ENCODE assay signal across 10 cellular contexts in genomic region chr7:120996333-120996982, GRCh38. TPM values are rescaled to one million over a fixed set of nuclear protein-coding genes. Genes with fewer than 3 reads are reported as not detected.
DNase-seq lines count a peak whose midpoint lies in the region; ATAC-seq and TF ChIP-seq lines count a peak whose summit lies in the region.
"Had no signal": no experiment of that assay in that cellular context is flagged by ENCODE, and none has a peak within 500 bp of the region (broad histone marks: within the 10 kb centered on the region; RNA-seq: fewer than 3 reads in every experiment).

No MANE protein-coding gene starts in this region.

- H3K4me3 ChIP-seq in AG04450 (ENCODE audit: low read depth, low read length) = no peak overlapping the region
- no peak overlapping the region for H3K4me3 ChIP-seq in MG63
- H3K4me3 ChIP-seq in vagina = no peak overlapping the region
- H3K4me3 ChIP-seq: suprapubic skin had no signal

- ATAC-seq in HG03045 (IDR thresholded peaks at IDR 0.05; ENCODE audit: unreplicated experiment) (no peak), GM19455 (IDR thresholded peaks at IDR 0.05; ENCODE audit: unreplicated experiment) (no peak)
- ATAC-seq: HCT116 had no signal

- intact Hi-C loops in vagina (cut with DNase I) = no loop called here

- no peaks in the 10 kb centered on the region for H3K9me3 ChIP-seq in AG04450 (ENCODE audit: control insufficient read depth, insufficient read depth, low read length)
- H3K9me3 ChIP-seq in MG63 = no peaks in the 10 kb centered on the region
- H3K9me3 ChIP-seq in vagina = no peaks in the 10 kb centered on the region
- H3K9me3 ChIP-seq: suprapubic skin had no signal

- DNase-seq in AG04450 (ENCODE audit: low read depth, low spot score) (peak; percentile 81), GM04503 (ENCODE audit: low read depth) (peak; percentile 61), MG63 (peak; percentile 80), astrocyte of the hippocampus (ENCODE audit: low read depth, low spot score) (peak; percentile 78), kidney glomerular epithelial cell (lab: John Stamatoyannopoulos, UW) (peak; percentile 45), vagina (ENCODE audit: extremely low spot score in 2 of 2) (no peak)

- H3K36me3 ChIP-seq in MG63 = peaks cover 20% of the 10 kb centered on the region
- H3K36me3 ChIP-seq in vagina = no peaks in the 10 kb centered on the region
- H3K36me3 ChIP-seq: suprapubic skin had no signal

- CTCF ChIA-PET in AG04450 (lab: Charles Lee) = interaction anchor here (0.8 to 2.3 kb wide), 5 partner anchors 8 to 112 kb away, joined by 3 to 12 read pairs (median 4); no protein-coding TSS in a partner anchor

- H3K27me3 ChIP-seq in AG04450 (ENCODE audit: control insufficient read depth, insufficient read depth, low read length) (no peaks in the 10 kb centered on the region), MG63 (no peaks in the 10 kb centered on the region), vagina (no peaks in the 10 kb centered on the region)

- no peak for TF ChIP-seq POLR2A in vagina (IDR thresholded peaks at IDR 0.05)

- peaks cover 41% of the 10 kb centered on the region for H3K4me1 ChIP-seq in vagina

- H3K27ac ChIP-seq in AG04450 (ENCODE audit: low read depth, low read length) = no peak overlapping the region
- peak overlapping the region; percentile 6 for H3K27ac ChIP-seq in vagina
- H3K27ac ChIP-seq: suprapubic skin had no signal

- POLR2A ChIA-PET in AG04450 (lab: Yijun Ruan, JAX) = interaction anchor here (0.7 kb wide), 1 partner anchor 87 kb away, joined by 3 read pairs; no protein-coding TSS in a partner anchor

- TF ChIP-seq CTCF in AG04450 (IDR thresholded peaks at IDR 0.05; ENCODE audit: low read depth, low read length) (no peak), vagina (IDR thresholded peaks at IDR 0.05) (no peak)

RNA-seq across cellular contexts. Expression of gene CPED1, which starts 7.9 kb away (rescaled TPM):
- 47.6 and 52.0 TPM in 2 replicates for polyA plus RNA-seq in AG04450 (2011; rRNA removed)
- polyA minus RNA-seq in AG04450 (2011; rRNA and poly(A)+ RNA removed) = 87.6 and 120 TPM in 2 replicates
- total RNA-seq in MG63 (2014; rRNA removed; shearing (Covaris generic); ENCODE audit: low replicate concordance) = 3.3 and 3.7 TPM in 2 replicates
- total RNA-seq in vagina = 27.3 TPM

RNA-seq across cellular contexts. Expression of gene ING3, which starts 45.9 kb away (rescaled TPM):
- polyA plus RNA-seq in AG04450 (2011; rRNA removed) = 9.8 and 14.5 TPM in 2 replicates
- 6.3 and 10.1 TPM in 2 replicates for polyA minus RNA-seq in AG04450 (2011; rRNA and poly(A)+ RNA removed)
- total RNA-seq in MG63 (2014; rRNA removed; shearing (Covaris generic); ENCODE audit: low replicate concordance) = 14.1 and 19.1 TPM in 2 replicates
- total RNA-seq in vagina = 14.0 TPM

Comparison
In these comparisons a context has a peak if more than half of its experiments do, and no peak if none do; other contexts are left out.
1. DNase-seq: peak in AG04450 (single experiment), GM04503 (single experiment), MG63 (single experiment), astrocyte of the hippocampus (single experiment) and kidney glomerular epithelial cell (single experiment); none in vagina (0 of 2).